Comparison of ENCODE assay signal across 8 cellular contexts in genomic region chr20:544153-544725, GRCh38. TPM values are rescaled to one million over a fixed set of nuclear protein-coding genes. Genes with fewer than 3 reads are reported as not detected.
DNase-seq lines count a peak whose midpoint lies in the region; ATAC-seq and TF ChIP-seq lines count a peak whose summit lies in the region.

No MANE protein-coding gene starts in this region.

- no peak overlapping the region for H3K9ac ChIP-seq in parathyroid adenoma

- H3K36me3 Mint-ChIP-seq in Calu3 (ENCODE audit: insufficient read depth, unreplicated experiment): peaks cover 27% of the 10 kb centered on the region

- intact Hi-C loops in Calu3 (cut with micrococcal nuclease; ENCODE audit: unreplicated experiment): no loop called here
- intact Hi-C loops in esophagus muscularis mucosa (cut with DNase I): loop anchor here (5.0 kb wide), 1 partner anchor 108 kb away; the partner anchor contains the start of gene SRXN1

- peaks cover 25% of the 10 kb centered on the region for H3K36me3 ChIP-seq in RWPE2 (ENCODE audit: low read depth)
- H3K36me3 ChIP-seq in esophagus muscularis mucosa: no peaks in the 10 kb centered on the region
- no peaks in the 10 kb centered on the region for H3K36me3 ChIP-seq in parathyroid adenoma (ENCODE audit: control insufficient read depth, insufficient read depth, low read length)

- peak overlapping the region; percentile 75 for H3K27ac Mint-ChIP-seq in Calu3 (ENCODE audit: unreplicated experiment)

- H3K27ac ChIP-seq in RWPE2 (ENCODE audit: poor library complexity, severe bottlenecking) (peak overlapping the region; percentile 56), esophagus muscularis mucosa (replicated peaks in 1 of 4) (peak overlapping the region; percentile 84 to 94 (median 86)), parathyroid adenoma (peak overlapping the region; percentile 97)

- peaks cover 38% of the 10 kb centered on the region for H3K79me2 ChIP-seq in parathyroid adenoma

- peaks cover 17% of the 10 kb centered on the region for H3K27me3 Mint-ChIP-seq in Calu3 (ENCODE audit: unreplicated experiment)

- H3K27me3 ChIP-seq in RWPE2 (ENCODE audit: insufficient read depth, poor library complexity, severe bottlenecking): no peaks in the 10 kb centered on the region
- peaks cover 0 to 3% (median 0%) of the 10 kb centered on the region in 4 donors for H3K27me3 ChIP-seq in esophagus muscularis mucosa
- no peaks in the 10 kb centered on the region for H3K27me3 ChIP-seq in parathyroid adenoma (ENCODE audit: control insufficient read depth, insufficient read depth, low read length)

- CTCF ChIA-PET in Calu3 (lab: Charles Lee): interaction anchor here (1.2 kb wide), 1 partner anchor 101 kb away, joined by 3 read pairs; no protein-coding TSS in a partner anchor

- WGBS in esophagus muscularis mucosa: 47% methylated on average over 6 of the region's 6 CpGs

- BruUV-seq in Calu3 (replicated peaks; lab: Mats Ljungman, UMichigan): no TSS peak

- ATAC-seq in RWPE2 (ENCODE audit: low read depth) (no peak), HG03354 (IDR thresholded peaks at IDR 0.05; ENCODE audit: poor library complexity, severe bottlenecking, unreplicated experiment) (no peak), HG02840 (IDR thresholded peaks at IDR 0.05; ENCODE audit: low FRiP score, unreplicated experiment) (no peak)

- H3K9me3 Mint-ChIP-seq in Calu3 (ENCODE audit: low read depth, unreplicated experiment): peaks cover 6% of the 10 kb centered on the region

- no peak for DNase-seq in Calu3
- no peak for DNase-seq in RWPE2 (ENCODE audit: low spot score)
- DNase-seq in esophagus muscularis mucosa (ENCODE audit: extremely low spot score): no peak
- no peak for DNase-seq in NCI-H524 (lab: John Stamatoyannopoulos, UW)
- no peak for DNase-seq in RKO (ENCODE audit: low spot score)

- H3K4me3 Mint-ChIP-seq in Calu3 (ENCODE audit: low read depth, unreplicated experiment): peak overlapping the region; percentile 93

- no peak for TF ChIP-seq POLR2A in esophagus muscularis mucosa (IDR thresholded peaks at IDR 0.05; ENCODE audit: low read depth)

- TF ChIP-seq CTCF in Calu3 (IDR thresholded peaks at IDR 0.05; ENCODE audit: unreplicated experiment) (no peak), RWPE2 (IDR thresholded peaks at IDR 0.05; ENCODE audit: poor library complexity, severe bottlenecking) (no peak), esophagus muscularis mucosa (IDR thresholded peaks at IDR 0.05) (no peak), parathyroid adenoma (IDR thresholded peaks at IDR 0.05) (no peak)

- no peak for TF ChIP-seq EP300 in esophagus muscularis mucosa (IDR thresholded peaks at IDR 0.05)

- no peaks in the 10 kb centered on the region for H3K9me3 ChIP-seq in RWPE2 (ENCODE audit: severe bottlenecking)
- no peaks in the 10 kb centered on the region for H3K9me3 ChIP-seq in esophagus muscularis mucosa
- H3K9me3 ChIP-seq in parathyroid adenoma (ENCODE audit: control insufficient read depth, low read length): no peaks in the 10 kb centered on the region

- H3K4me2 ChIP-seq in parathyroid adenoma (ENCODE audit: low read length): peak overlapping the region; percentile 72

- H3K4me1 ChIP-seq in RWPE2 (ENCODE audit: insufficient read depth, poor library complexity, severe bottlenecking) (peaks cover 5% of the 10 kb centered on the region), esophagus muscularis mucosa (peaks cover 31 to 43% (median 38%) of the 10 kb centered on the region in 4 donors), parathyroid adenoma (peaks cover 8% of the 10 kb centered on the region)

- peak overlapping the region; percentile 93 for H3K4me3 ChIP-seq in RWPE2 (ENCODE audit: severe bottlenecking)
- peak overlapping the region; percentile 80 to 98 (median 89) for H3K4me3 ChIP-seq in esophagus muscularis mucosa
- peak overlapping the region; percentile 87 for H3K4me3 ChIP-seq in parathyroid adenoma (ENCODE audit: low read depth, low read length)

- H2AFZ ChIP-seq in parathyroid adenoma: peak overlapping the region; percentile 96

- peaks cover 18% of the 10 kb centered on the region for H3K4me1 Mint-ChIP-seq in Calu3 (ENCODE audit: low read depth, unreplicated experiment)

RNA-seq across cellular contexts. Expression of gene CSNK2A1, which starts 0.6 kb away (rescaled TPM):
- total RNA-seq in Calu3 (2022): 110 and 113 TPM in 2 replicates
- 10 to 100 TPM; 41.5 to 69.5 (median 53.6) TPM for total RNA-seq in esophagus muscularis mucosa
